ENCODE assay signal across 1 cellular context in genomic region chr6:13487122-13488014, GRCh38.
TF ChIP-seq lines count a peak whose summit lies in the region.

Gene GFOD1, minus strand, starts transcription at chr6:13487600. Its CDS starts 710 bp downstream, at chr6:13486890.

TF ChIP-seq in K562, 482 proteins besides CTCF, POLR2A, EP300 and RAD21 (continued from another document and continues in another):
- TF ChIP-seq TAF1 (IDR thresholded peaks at IDR 0.05; ENCODE audit: control insufficient read depth, extremely low read depth, insufficient read depth, low read length, severe bottlenecking) (peak; percentile 43), CHD1 (IDR thresholded peaks at IDR 0.05; ENCODE audit: low read length) (peak; percentile 87), MYC (IDR thresholded peaks at IDR 0.05; ENCODE audit: low read depth, low read length) (peak; percentile 53; the same call in 1 of the 2 replicates), MYC (CRISPR knock-in tag; IDR thresholded peaks at IDR 0.05; ENCODE audit: borderline replicate concordance, low read depth) (no peak), CREB3L1 (IDR thresholded peaks at IDR 0.05; ENCODE audit: borderline replicate concordance, low read depth) (peak; percentile 23; the same call in 1 of the 2 replicates), BCLAF1 (IDR thresholded peaks at IDR 0.05; ENCODE audit: borderline replicate concordance in 1 of 2, control insufficient read depth in 1 of 2, low read depth in 2 of 2, low read length in 1 of 2) (no peak), SRSF3 (IDR thresholded peaks at IDR 0.05; ENCODE audit: insufficient read depth, low read length) (no peak), MAZ (CRISPR knock-in tag; conservative IDR thresholded peaks at IDR 0.05 in 1 of 2, IDR thresholded peaks at IDR 0.05 in 1 of 2) (peak; percentile 39 to 61; a peak in 2 of 4 replicates), HNRNPL (IDR thresholded peaks at IDR 0.05; ENCODE audit: low read depth, low read length) (peak; percentile 12; the same call in 1 of the 2 replicates), OTX1 (CRISPR knock-in tag; IDR thresholded peaks at IDR 0.05) (0 out of 2 replicates have a peak, but pooled peaks have one; percentile 54), MTA2 (IDR thresholded peaks at IDR 0.05; ENCODE audit: low read depth) (no peak), ZNF431 (CRISPR knock-in tag; IDR thresholded peaks at IDR 0.05) (0 out of 2 replicates have a peak, but pooled peaks have one; percentile 26), CREB3 (tag; conservative IDR thresholded peaks at IDR 0.05; ENCODE audit: low read depth) (no peak), ZBTB8A (IDR thresholded peaks at IDR 0.05; ENCODE audit: partially characterized antibody) (no peak), ADNP (tag; IDR thresholded peaks at IDR 0.05) (no peak), MLLT1 (IDR thresholded peaks at IDR 0.05) (no peak), ETV6 (IDR thresholded peaks at IDR 0.05; ENCODE audit: borderline replicate concordance in 1 of 2, low read depth in 2 of 2, low read length in 1 of 2) (no peak), ETV6 (CRISPR knock-in tag; IDR thresholded peaks at IDR 0.05; ENCODE audit: borderline replicate concordance) (0 out of 2 replicates have a peak, but pooled peaks have one; percentile 47), FIP1L1 (IDR thresholded peaks at IDR 0.05; ENCODE audit: low read depth, low read length, poor library complexity, severe bottlenecking) (peak; percentile 84), MAFK (IDR thresholded peaks at IDR 0.05; ENCODE audit: low read length) (no peak), IRF1 (CRISPR knock-in tag; IDR thresholded peaks at IDR 0.05; ENCODE audit: borderline replicate concordance) (no peak), ATF7 (IDR thresholded peaks at IDR 0.05) (0 out of 2 replicates have a peak, but pooled peaks have one; percentile 27), CTBP1 (IDR thresholded peaks at IDR 0.05; ENCODE audit: borderline replicate concordance) (peak; percentile 89), ZNF384 (IDR thresholded peaks at IDR 0.05; ENCODE audit: low read depth, low read length) (no peak), MECOM (CRISPR knock-in tag; IDR thresholded peaks at IDR 0.05) (no peak), AFF4 (CRISPR knock-in tag; IDR thresholded peaks at IDR 0.05) (peak; percentile 85), ARHGAP35 (IDR thresholded peaks at IDR 0.05; ENCODE audit: partially characterized antibody) (no peak), HMBOX1 (IDR thresholded peaks at IDR 0.05) (0 out of 2 replicates have a peak, but pooled peaks have one; percentile 23), ZNF717 (CRISPR knock-in tag; IDR thresholded peaks at IDR 0.05) (no peak), SP1 (CRISPR knock-in tag; IDR thresholded peaks at IDR 0.05) (peak; percentile 57; the same call in 1 of the 2 replicates), NR0B1 (IDR thresholded peaks at IDR 0.05; ENCODE audit: partially characterized antibody) (no peak), MEIS2 (IDR thresholded peaks at IDR 0.05; ENCODE audit: partially characterized antibody) (peak; percentile 11), TCF3 (CRISPR knock-in tag; IDR thresholded peaks at IDR 0.05) (peak; percentile 35; the same call in 1 of the 2 replicates), HOXB6 (CRISPR knock-in tag; IDR thresholded peaks at IDR 0.05; ENCODE audit: borderline replicate concordance) (no peak), RBM17 (IDR thresholded peaks at IDR 0.05; ENCODE audit: borderline replicate concordance, low read depth, low read length) (no peak), GTF2B (IDR thresholded peaks at IDR 0.05; ENCODE audit: extremely low read depth, insufficient read length) (no peak), DDX20 (tag; IDR thresholded peaks at IDR 0.05; ENCODE audit: low read depth) (no peak), SMARCA4 (IDR thresholded peaks at IDR 0.05) (no peak), PHTF2 (CRISPR knock-in tag; IDR thresholded peaks at IDR 0.05) (no peak), L3MBTL2 (IDR thresholded peaks at IDR 0.05) (peak; percentile 88), KDM2B (CRISPR knock-in tag; IDR thresholded peaks at IDR 0.05) (peak; percentile 83), RBM25 (IDR thresholded peaks at IDR 0.05; ENCODE audit: low read depth, low read length, severe bottlenecking) (peak; percentile 14), C11orf30 (IDR thresholded peaks at IDR 0.05; ENCODE audit: low read depth) (no peak), NRF1 (conservative IDR thresholded peaks at IDR 0.05 in 1 of 2, IDR thresholded peaks at IDR 0.05 in 1 of 2) (peak; percentile 72 to 77), GABPB1 (CRISPR knock-in tag; IDR thresholded peaks at IDR 0.05) (peak; percentile 40; the same call in 1 of the 2 replicates), ZNF639 (CRISPR knock-in tag; conservative IDR thresholded peaks at IDR 0.05 in 1 of 2, IDR thresholded peaks at IDR 0.05 in 1 of 2) (peak in 1 of 2 experiments; percentile 25; a peak in 1 of 4 replicates), ILF3 (IDR thresholded peaks at IDR 0.05; ENCODE audit: borderline replicate concordance) (no peak), ELF4 (CRISPR knock-in tag; IDR thresholded peaks at IDR 0.05) (0 out of 2 replicates have a peak, but pooled peaks have one; percentile 33), RB1 (IDR thresholded peaks at IDR 0.05; ENCODE audit: low read depth) (peak; percentile 52; the same call in 1 of the 2 replicates)
